Comparison of ENCODE assay signal across 8 cellular contexts in the genomic region with DNA sequence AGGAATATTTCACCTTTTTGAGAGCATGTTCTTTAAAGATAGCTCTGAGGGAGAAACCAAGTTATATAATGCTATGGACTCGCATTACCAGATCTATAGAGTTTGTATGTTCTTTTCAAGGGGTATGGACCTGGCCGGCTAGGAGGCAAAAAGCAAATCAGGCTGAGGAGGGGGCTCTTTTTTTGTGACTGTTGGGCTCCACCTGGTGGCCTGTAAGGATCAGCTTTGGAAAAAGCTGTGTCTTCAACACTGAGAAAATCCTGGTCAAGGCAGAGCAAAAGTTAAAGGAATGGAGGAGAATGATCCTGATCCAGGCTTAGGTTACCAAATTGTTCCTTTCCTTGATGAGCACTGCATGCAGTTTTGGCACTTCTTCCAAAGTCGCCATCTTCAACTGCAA.
DNase-seq lines count a peak whose midpoint lies in the region; ATAC-seq and TF ChIP-seq lines count a peak whose summit lies in the region.

No MANE protein-coding gene starts in this region.

- peaks cover 0 to 27% (median 15%) of the 10 kb centered on the region in 6 donors for H3K4me1 ChIP-seq in spleen

- peak in 1 of 2 donors; percentile 56 for ATAC-seq in activated T-cell treated with anti-CD3 and anti-CD28 coated beads, Interleukin-2, amount 50 U/mL, for 72 hours (replicated peaks in 1 of 2)
- peak; percentile 44 to 67 for ATAC-seq in left cardiac atrium

- peak in 9 of 11 experiments; percentile 16 to 65 (median 51) for TF ChIP-seq CTCF in spleen (IDR thresholded peaks at IDR 0.05 in 8 of 11, conservative IDR thresholded peaks at IDR 0.05 in 3 of 11)

- H3K27me3 ChIP-seq in spleen (replicated peaks in 1 of 7), result no peaks in the 10 kb centered on the region

- H3K4me3 ChIP-seq in spleen, result no peak overlapping the region

- no peak for TF ChIP-seq POLR2A in spleen (IDR thresholded peaks at IDR 0.05)

- no peak overlapping the region for H3K27ac ChIP-seq in spleen

- no peaks in the 10 kb centered on the region for H3K9me3 ChIP-seq in spleen

- WGBS in spleen, 5 donors, result 66 to 73% (median 71%) methylated on average over 3 of the region's 3 CpGs

- no peak overlapping the region for H3K4me3 Mint-ChIP-seq in activated T-cell treated with anti-CD3 and anti-CD28 coated beads, Interleukin-2, amount 50 U/mL, for 72 hours
- no peak overlapping the region for H3K4me3 Mint-ChIP-seq in activated T-helper 2 cell treated with anti-CD3 and anti-CD28 coated beads, Interferon-gamma antibody, Interleukin-2, Interleukin-4, amounts not matched to agents 10 μg/mL and 5 μg/mL and 100 μg/mL, durations not matched to agents 14 hours and 24 hours and 36 hours (ENCODE audit: low read depth)

- intact Hi-C loops in left cardiac atrium (cut with DNase I) (loop anchor here (5.0 kb wide), 2 partner anchors 215 to 235 kb away; a partner anchor contains a TSS), spleen (cut with DNase I; ENCODE audit: low total_unique reads) (loop anchor here (5.0 kb wide), 1 partner anchor 215 kb away; a partner anchor contains a TSS)
- intact Hi-C loops in activated T-helper 2 cell treated with anti-CD3 and anti-CD28 coated beads, Interferon-gamma antibody, Interleukin-2, Interleukin-4, amounts not matched to agents 10 μg/mL and 5 μg/mL and 100 μg/mL, durations not matched to agents 14 hours and 24 hours and 36 hours (cut with micrococcal nuclease), result loop anchor here (5.0 kb wide), 2 partner anchors 185 to 215 kb away; a partner anchor contains a TSS

- DNase-seq in NCI-H510A treated with DMSO at 0.1 percent for 48 hours (lab: John Stamatoyannopoulos, UW) (peak; percentile 35), NCI-H510A (lab: John Stamatoyannopoulos, UW) (no peak), NAMALWA (ENCODE audit: low spot score) (peak; percentile 69), left cardiac atrium (peak; percentile 25), spleen (no peak), cerebellum (ENCODE audit: low spot score) (no peak)
- peak; percentile 22 to 37 for DNase-seq in activated T-cell treated with anti-CD3 and anti-CD28 coated beads, Interleukin-2, amount 50 U/mL, for 72 hours
- no peak for DNase-seq in activated T-helper 2 cell treated with anti-CD3 and anti-CD28 coated beads, Interferon-gamma antibody, Interleukin-2, Interleukin-4, amounts not matched to agents 10 μg/mL and 5 μg/mL and 100 μg/mL, durations not matched to agents 14 hours and 24 hours and 36 hours (ENCODE audit: low spot score)

- H3K4me1 Mint-ChIP-seq in activated T-cell treated with anti-CD3 and anti-CD28 coated beads, Interleukin-2, amount 50 U/mL, for 72 hours (ENCODE audit: low read depth), result peaks cover 19% of the 10 kb centered on the region
- peaks cover 10% of the 10 kb centered on the region for H3K4me1 Mint-ChIP-seq in activated T-helper 2 cell treated with anti-CD3 and anti-CD28 coated beads, Interferon-gamma antibody, Interleukin-2, Interleukin-4, amounts not matched to agents 10 μg/mL and 5 μg/mL and 100 μg/mL, durations not matched to agents 14 hours and 24 hours and 36 hours (ENCODE audit: low read depth)

- no peak overlapping the region for H3K27ac Mint-ChIP-seq in activated T-cell treated with anti-CD3 and anti-CD28 coated beads, Interleukin-2, amount 50 U/mL, for 72 hours
- no peak overlapping the region for H3K27ac Mint-ChIP-seq in activated T-helper 2 cell treated with anti-CD3 and anti-CD28 coated beads, Interferon-gamma antibody, Interleukin-2, Interleukin-4, amounts not matched to agents 10 μg/mL and 5 μg/mL and 100 μg/mL, durations not matched to agents 14 hours and 24 hours and 36 hours

- no peaks in the 10 kb centered on the region for H3K27me3 Mint-ChIP-seq in activated T-cell treated with anti-CD3 and anti-CD28 coated beads, Interleukin-2, amount 50 U/mL, for 72 hours (ENCODE audit: low read depth)
- H3K27me3 Mint-ChIP-seq in activated T-helper 2 cell treated with anti-CD3 and anti-CD28 coated beads, Interferon-gamma antibody, Interleukin-2, Interleukin-4, amounts not matched to agents 10 μg/mL and 5 μg/mL and 100 μg/mL, durations not matched to agents 14 hours and 24 hours and 36 hours (ENCODE audit: low read depth), result peaks cover 2% of the 10 kb centered on the region

- H3K36me3 ChIP-seq in spleen, result peaks cover 0 to 6% (median 0%) of the 10 kb centered on the region in 6 donors

- H3K36me3 Mint-ChIP-seq in activated T-cell treated with anti-CD3 and anti-CD28 coated beads, Interleukin-2, amount 50 U/mL, for 72 hours (ENCODE audit: insufficient read depth in 2 of 2), result peaks cover 0 to 3% of the 10 kb centered on the region in 2 donors
- peaks cover 4% of the 10 kb centered on the region for H3K36me3 Mint-ChIP-seq in activated T-helper 2 cell treated with anti-CD3 and anti-CD28 coated beads, Interferon-gamma antibody, Interleukin-2, Interleukin-4, amounts not matched to agents 10 μg/mL and 5 μg/mL and 100 μg/mL, durations not matched to agents 14 hours and 24 hours and 36 hours (ENCODE audit: low read depth)

- H3K9me3 Mint-ChIP-seq in activated T-cell treated with anti-CD3 and anti-CD28 coated beads, Interleukin-2, amount 50 U/mL, for 72 hours, result no peaks in the 10 kb centered on the region
- no peaks in the 10 kb centered on the region for H3K9me3 Mint-ChIP-seq in activated T-helper 2 cell treated with anti-CD3 and anti-CD28 coated beads, Interferon-gamma antibody, Interleukin-2, Interleukin-4, amounts not matched to agents 10 μg/mL and 5 μg/mL and 100 μg/mL, durations not matched to agents 14 hours and 24 hours and 36 hours

Comparison
In these comparisons a context has a peak if more than half of its experiments do, and no peak if none do; other contexts are left out.
1. DNase-seq: peak in NCI-H510A treated with DMSO at 0.1 percent for 48 hours (single experiment), NAMALWA (single experiment), activated T-cell treated with anti-CD3 and anti-CD28 coated beads, Interleukin-2, amount 50 U/mL, for 72 hours (2 of 2) and left cardiac atrium (single experiment); none in NCI-H510A (single experiment), spleen (single experiment), cerebellum (single experiment) and activated T-helper 2 cell treated with anti-CD3 and anti-CD28 coated beads, Interferon-gamma antibody, Interleukin-2, Interleukin-4, amounts not matched to agents 10 μg/mL and 5 μg/mL and 100 μg/mL, durations not matched to agents 14 hours and 24 hours and 36 hours (single experiment).